Comparison of ENCODE assay signal across 17 cellular contexts in genomic region chr1:59779949-59780348, GRCh38. TPM values are rescaled to one million over a fixed set of nuclear protein-coding genes. Genes with fewer than 3 reads are reported as not detected.
DNase-seq lines count a peak whose midpoint lies in the region; ATAC-seq, FAIRE-seq and TF ChIP-seq lines count a peak whose summit lies in the region.
"Had no signal": no experiment of that assay in that cellular context is flagged by ENCODE, and none has a peak within 500 bp of the region (broad histone marks: within the 10 kb centered on the region; RNA-seq: fewer than 3 reads in every experiment).

No MANE protein-coding gene starts in this region.

- H2AFZ ChIP-seq in OCI-LY1 (ENCODE audit: low read length): no peak overlapping the region

- no peaks in the 10 kb centered on the region for H4K20me1 ChIP-seq in OCI-LY1 (ENCODE audit: insufficient read depth, low read length)

- no peaks in the 10 kb centered on the region for H3K4me1 ChIP-seq in BE2C
- no peaks in the 10 kb centered on the region for H3K4me1 ChIP-seq in OCI-LY1 (ENCODE audit: insufficient read depth, low read length, severe bottlenecking)
- H3K4me1 ChIP-seq: prostate gland had no signal

- H3K27ac ChIP-seq in OCI-LY1 (ENCODE audit: low read depth, low read length, poor library complexity, severe bottlenecking): no peak overlapping the region
- H3K27ac ChIP-seq: cardiac muscle cell, prostate gland, tibial nerve had no signal

- H3K79me2 ChIP-seq in OCI-LY1 (ENCODE audit: insufficient read depth, low read length): no peaks in the 10 kb centered on the region

- intact Hi-C loops in posterior cingulate gyrus (cut with DNase I): no loop called here

- no peak for DNase-seq in BE2C
- no peak for DNase-seq in H54 (ENCODE audit: insufficient read length, low spot score)
- DNase-seq in fibroblast of mammary gland (ENCODE audit: low read depth): no peak
- no peak for DNase-seq in pons (ENCODE audit: low spot score)
- no peak for DNase-seq in posterior cingulate gyrus
- DNase-seq: activated naive CD4-positive, alpha-beta T cell treated with anti-CD3 and anti-CD28 coated beads for 36 hours; DMS153; kidney glomerular epithelial cell; NCI-H1436 treated with DMSO at 0.1 percent for 48 hours; SIG-M5; stimulated activated CD4-positive, alpha-beta T cell treated with anti-CD3 and anti-CD28 coated beads, Interleukin-1b, Interleukin-23, amount 100 ng/mL, for 48 hours had no signal

- H3K36me3 ChIP-seq in BE2C: no peaks in the 10 kb centered on the region
- H3K36me3 ChIP-seq in OCI-LY1 (ENCODE audit: insufficient read depth, low read length): no peaks in the 10 kb centered on the region
- H3K36me3 ChIP-seq: cardiac muscle cell, prostate gland, tibial nerve had no signal

- peak; percentile 45 for FAIRE-seq in H54 (lab: Jason Lieb, UNC)

- TF ChIP-seq CTCF in BE2C (IDR thresholded peaks at IDR 0.05; ENCODE audit: low read depth, low read length) (peak; percentile 44), OCI-LY1 (IDR thresholded peaks at IDR 0.05; ENCODE audit: low read length) (0 out of 2 replicates have a peak, but pooled peaks have one; percentile 7), fibroblast of mammary gland (conservative IDR thresholded peaks at IDR 0.05; ENCODE audit: control insufficient read depth, insufficient read depth, low read depth, low read length) (peak; percentile 12)

- H3K4me3 ChIP-seq in BE2C (ENCODE audit: low read depth, low read length) (no peak overlapping the region), OCI-LY1 (ENCODE audit: low read depth, low read length, poor library complexity, severe bottlenecking) (no peak overlapping the region), fibroblast of mammary gland (ENCODE audit: control insufficient read depth, low read depth, low read length) (no peak overlapping the region)
- H3K4me3 ChIP-seq: cardiac muscle cell, prostate gland, tibial nerve had no signal

- TF ChIP-seq POLR2A in H54 (IDR thresholded peaks at IDR 0.05; ENCODE audit: low read depth, low read length): no peak

- H3F3A ChIP-seq in OCI-LY1 (ENCODE audit: insufficient read depth, low read length): no peaks in the 10 kb centered on the region

- H3K9ac ChIP-seq in OCI-LY1 (ENCODE audit: low read length): no peak overlapping the region

- no peak for ATAC-seq in GM21447 (IDR thresholded peaks at IDR 0.05; ENCODE audit: unreplicated experiment)
- no peak for ATAC-seq in GM18907 (IDR thresholded peaks at IDR 0.05; ENCODE audit: unreplicated experiment)

- no peak overlapping the region for H3K4me2 ChIP-seq in OCI-LY1 (ENCODE audit: low read length)

- H3K27me3 ChIP-seq in BE2C (no peaks in the 10 kb centered on the region), OCI-LY1 (ENCODE audit: insufficient read depth, low read length) (no peaks in the 10 kb centered on the region)
- H3K27me3 ChIP-seq: cardiac muscle cell, tibial nerve had no signal

- H3K9me2 ChIP-seq in OCI-LY1 (ENCODE audit: low read depth, low read length): no peaks in the 10 kb centered on the region

- H3K9me3 ChIP-seq in BE2C (no peaks in the 10 kb centered on the region), OCI-LY1 (ENCODE audit: low read length) (no peaks in the 10 kb centered on the region)
- H3K9me3 ChIP-seq: prostate gland, tibial nerve had no signal

RNA-seq across cellular contexts. Expression of gene HOOK1, which starts 34.8 kb away (rescaled TPM):
- polyA plus RNA-seq in BE2C (2012; ENCODE audit: insufficient read depth, insufficient read length, low read depth): 1.1 TPM
